Comparison of ENCODE assay signal across 33 cellular contexts in genomic region chr11:32613500-32614151, GRCh38.
"Had no signal": no experiment of that assay in that cellular context is flagged by ENCODE, and none has a peak within 500 bp of the region (broad histone marks: within the 10 kb centered on the region; RNA-seq: fewer than 3 reads in every experiment).

No MANE protein-coding gene starts in this region.

- H3K4me1 Mint-ChIP-seq: activated B cell treated with CpG ODN at 0.5 μM for 24 hours; activated naive CD4-positive, alpha-beta T cell treated with anti-CD3 and anti-CD28 coated beads, Interleukin-2, amount 50 U/mL, for 24 hours; activated naive CD8-positive, alpha-beta T cell treated with anti-CD3 and anti-CD28 coated beads for 36 hours; activated naive CD8-positive, alpha-beta T cell treated with anti-CD3 and anti-CD28 coated beads, Interleukin-2, amount 50 U/mL, for 24 hours; activated T-helper 17 cell treated with anti-CD3 and anti-CD28 coated beads, Interleukin-2, amount 50 U/mL, for 72 hours; T-helper 17 cell had no signal

- ATAC-seq: activated CD4-positive, CD25-positive, alpha-beta regulatory T cell treated with anti-CD3 and anti-CD28 coated beads, Interleukin-2, amount 50 U/mL, for 24 hours; activated CD8-positive, alpha-beta T cell treated with anti-CD3 and anti-CD28 coated beads for 36 hours; activated naive CD8-positive, alpha-beta T cell treated with anti-CD3 and anti-CD28 coated beads, Interleukin-2, amount 50 U/mL, for 24 hours; activated T-cell treated with anti-CD3 and anti-CD28 coated beads, Interleukin-2, amount 50 U/mL, for 4 hours; activated T-helper 17 cell treated with anti-CD3 and anti-CD28 coated beads, Interleukin-2, amount 50 U/mL, for 72 hours; body of pancreas; effector memory CD8-positive, alpha-beta T cell; T-helper 17 cell had no signal

- H3K4me1 ChIP-seq: body of pancreas, esophagus muscularis mucosa had no signal

- FAIRE-seq: colon, frontal cortex had no signal

- H3K27me3 Mint-ChIP-seq: activated B cell treated with CpG ODN at 0.5 μM for 24 hours; activated CD8-positive, alpha-beta T cell treated with anti-CD3 and anti-CD28 coated beads for 36 hours; activated naive CD4-positive, alpha-beta T cell treated with anti-CD3 and anti-CD28 coated beads, Interleukin-2, amount 50 U/mL, for 24 hours; activated naive CD8-positive, alpha-beta T cell treated with anti-CD3 and anti-CD28 coated beads for 36 hours; activated naive CD8-positive, alpha-beta T cell treated with anti-CD3 and anti-CD28 coated beads, Interleukin-2, amount 50 U/mL, for 24 hours; activated T-helper 17 cell treated with anti-CD3 and anti-CD28 coated beads, Interleukin-2, amount 50 U/mL, for 72 hours; T-helper 17 cell had no signal

- DNase-seq: activated B cell treated with CpG ODN at 0.5 μM for 24 hours; activated CD4-positive, alpha-beta T cell treated with anti-CD3 and anti-CD28 coated beads for 48 hours; activated CD4-positive, alpha-beta T cell treated with anti-CD3 and anti-CD28 coated beads, Interleukin-2, amount 50 U/mL, for 1 hour; activated CD4-positive, alpha-beta T cell treated with anti-CD3 and anti-CD28 coated beads, Interleukin-2, amount 50 U/mL, for 48 hours; activated CD8-positive, alpha-beta memory T cell treated with anti-CD3 and anti-CD28 coated beads for 24 hours; activated CD8-positive, alpha-beta T cell treated with anti-CD3 and anti-CD28 coated beads for 36 hours; activated effector memory CD4-positive, alpha-beta T cell treated with Interleukin-2 at 50 U/mL for 16 hours; activated naive CD4-positive, alpha-beta T cell treated with anti-CD3 and anti-CD28 coated beads for 36 hours; activated naive CD8-positive, alpha-beta T cell treated with anti-CD3 and anti-CD28 coated beads for 36 hours; activated naive CD8-positive, alpha-beta T cell treated with anti-CD3 and anti-CD28 coated beads, Interleukin-2, amount 50 U/mL, for 24 hours; activated T-cell treated with anti-CD3 and anti-CD28 coated beads, Interleukin-2, amount 50 U/mL, for 4 hours; adrenal gland; amygdala; aorta; body of pancreas; caudate nucleus; cortex of kidney; dermis blood vessel endothelial cell; effector CD4-positive, alpha-beta T cell; effector memory CD8-positive, alpha-beta T cell; erythroblast; foreskin fibroblast; head of caudate nucleus; T-helper 17 cell; T1000; WERI-Rb-1 had no signal

- H3K4me3 Mint-ChIP-seq: activated B cell treated with CpG ODN at 0.5 μM for 24 hours; activated CD8-positive, alpha-beta T cell treated with anti-CD3 and anti-CD28 coated beads for 36 hours; activated naive CD4-positive, alpha-beta T cell treated with anti-CD3 and anti-CD28 coated beads for 36 hours; activated naive CD4-positive, alpha-beta T cell treated with anti-CD3 and anti-CD28 coated beads, Interleukin-2, amount 50 U/mL, for 24 hours; activated naive CD8-positive, alpha-beta T cell treated with anti-CD3 and anti-CD28 coated beads for 36 hours; activated naive CD8-positive, alpha-beta T cell treated with anti-CD3 and anti-CD28 coated beads, Interleukin-2, amount 50 U/mL, for 24 hours; activated T-cell treated with anti-CD3 and anti-CD28 coated beads, Interleukin-2, amount 50 U/mL, for 4 hours; activated T-helper 17 cell treated with anti-CD3 and anti-CD28 coated beads, Interleukin-2, amount 50 U/mL, for 72 hours; effector memory CD8-positive, alpha-beta T cell; T-helper 17 cell; T-helper 2 cell treated with Interferon-gamma antibody and Interleukin-4, amounts not matched to agents 5 μg/mL and 100 μg/mL, for 36 hours had no signal

- H3K9me3 ChIP-seq: adrenal gland, body of pancreas, esophagus muscularis mucosa had no signal

- H3K27me3 ChIP-seq: adrenal gland, body of pancreas, esophagus muscularis mucosa had no signal

- H3K9me3 Mint-ChIP-seq: activated B cell treated with CpG ODN at 0.5 μM for 24 hours; activated T-cell treated with anti-CD3 and anti-CD28 coated beads, Interleukin-2, amount 50 U/mL, for 4 hours; activated T-helper 17 cell treated with anti-CD3 and anti-CD28 coated beads, Interleukin-2, amount 50 U/mL, for 72 hours; T-helper 2 cell treated with Interferon-gamma antibody and Interleukin-4, amounts not matched to agents 5 μg/mL and 100 μg/mL, for 36 hours had no signal

- H3K27ac Mint-ChIP-seq: activated B cell treated with CpG ODN at 0.5 μM for 24 hours; activated CD8-positive, alpha-beta T cell treated with anti-CD3 and anti-CD28 coated beads for 36 hours; activated naive CD4-positive, alpha-beta T cell treated with anti-CD3 and anti-CD28 coated beads for 36 hours; activated naive CD8-positive, alpha-beta T cell treated with anti-CD3 and anti-CD28 coated beads for 36 hours; activated naive CD8-positive, alpha-beta T cell treated with anti-CD3 and anti-CD28 coated beads, Interleukin-2, amount 50 U/mL, for 24 hours; activated T-helper 17 cell treated with anti-CD3 and anti-CD28 coated beads, Interleukin-2, amount 50 U/mL, for 72 hours; T-helper 17 cell; T-helper 2 cell treated with Interferon-gamma antibody and Interleukin-4, amounts not matched to agents 5 μg/mL and 100 μg/mL, for 36 hours had no signal

- H3K36me3 ChIP-seq: adrenal gland, esophagus muscularis mucosa, WERI-Rb-1 had no signal

- H3K27ac ChIP-seq: adrenal gland, body of pancreas, esophagus muscularis mucosa, WERI-Rb-1 had no signal

- H3K4me3 ChIP-seq: adrenal gland, body of pancreas, esophagus muscularis mucosa had no signal
